In genomic region chr1:205812878-205813754, GRCh38 we compare ENCODE assay signal across 8 cellular contexts. TPM values are rescaled to one million over a fixed set of nuclear protein-coding genes. Genes with fewer than 3 reads are reported as not detected.
DNase-seq lines count a peak whose midpoint lies in the region; TF ChIP-seq lines count a peak whose summit lies in the region.

Gene SLC41A1 (minus strand): TSS chr1:205813198. CDS start chr1:205810441, 2,757 bp downstream.

- H3K4me3 ChIP-seq in NB4 (ENCODE audit: low read depth, low read length) (peak within 1 kb of the TSS; percentile 52), fibroblast of villous mesenchyme (ENCODE audit: low read depth, low read length) (peak within 1 kb of the TSS; percentile 81), stomach (peak within 1 kb of the TSS; percentile 81 to 95 (median 86))

- 0 to 1% (median 1%) methylated on average over 15 to 83 of the region's 83 CpGs for WGBS in stomach, 5 donors

- CTCF ChIA-PET in HEK293T (lab: Yijun Ruan, JAX): no interaction called here

- peak within 1 kb of the TSS; percentile 93 to 94 (median 93) for H3K27ac ChIP-seq in stomach

- H3K4me1 ChIP-seq in stomach: peaks cover 43 to 61% (median 50%) of the 10 kb centered on the region in 4 donors

- H3K36me3 ChIP-seq in stomach: peaks cover 0 to 17% (median 16%) of the 10 kb centered on the region in 4 donors

- DNase-seq in ELF-1 (ENCODE audit: low read depth, low spot score) (peak; percentile 95), HEK293T (ENCODE audit: extremely low spot score) (peak; percentile 99), NB4 (ENCODE audit: low read depth) (peak; percentile 83), SK-MEL-5 (ENCODE audit: low read depth, low spot score) (peak; percentile 89), fibroblast of villous mesenchyme (ENCODE audit: low read depth) (peak; percentile 92), neural crest cell (ENCODE audit: low read depth, low spot score) (peak; percentile 81), stomach (peak; percentile 95)
- DNase-seq in activated gamma-delta T cell treated with anti-CD3 and anti-CD28 coated beads, Interleukin-2, amount 50 U/mL, for 16 hours (ENCODE audit: low read depth): peak; percentile 83

- H3K27ac Mint-ChIP-seq in neural crest cell (ENCODE audit: unreplicated experiment): peak within 1 kb of the TSS; percentile 91

- H3K9me3 ChIP-seq in stomach: no peaks in the 10 kb centered on the region

- TF ChIP-seq POLR2A in NB4 (IDR thresholded peaks at IDR 0.05; ENCODE audit: extremely low read depth, insufficient read length) (no peak), stomach (IDR thresholded peaks at IDR 0.05) (peak in 2 of 4 donors; percentile 28 to 83)

- H3K4me3 Mint-ChIP-seq in neural crest cell: peak within 1 kb of the TSS; percentile 94

- no peaks in the 10 kb centered on the region for H3K27me3 Mint-ChIP-seq in neural crest cell (ENCODE audit: low read depth)

- TF ChIP-seq EP300 in stomach (IDR thresholded peaks at IDR 0.05): no peak

- TF ChIP-seq CTCF in NB4 (IDR thresholded peaks at IDR 0.05; ENCODE audit: low read depth, low read length) (no peak), fibroblast of villous mesenchyme (IDR thresholded peaks at IDR 0.05; ENCODE audit: insufficient read depth, low read depth, low read length) (no peak), neural crest cell (conservative IDR thresholded peaks at IDR 0.05) (no peak), stomach (IDR thresholded peaks at IDR 0.05) (no peak)

- in situ Hi-C loops in SK-MEL-5 (cut with HindIII; ENCODE audit: low pct_unique_long_range_greater_than_20kb, low sequenced_read_pairs): no loop called here

- H3K27me3 ChIP-seq in stomach: no peaks in the 10 kb centered on the region

- peaks cover 6% of the 10 kb centered on the region for H3K36me3 Mint-ChIP-seq in neural crest cell (ENCODE audit: low read depth)

- POLR2A ChIA-PET in HEK293T (lab: Yijun Ruan, JAX): interaction anchor here (0.6 kb wide), 1 partner anchor 30 kb away, joined by 4 read pairs; no protein-coding TSS in a partner anchor

- intact Hi-C loops in stomach (cut with DNase I; ENCODE audit: low total_unique reads): no loop called here

- H3K4me1 Mint-ChIP-seq in neural crest cell: peaks cover 68% of the 10 kb centered on the region

- H3K9me3 Mint-ChIP-seq in neural crest cell: no peaks in the 10 kb centered on the region

TF ChIP-seq in HEK293T, 16 proteins besides CTCF, POLR2A, EP300 and RAD21:
- no peak for TF ChIP-seq SUZ12 (IDR thresholded peaks at IDR 0.05)
- TF ChIP-seq L3MBTL2 (conservative IDR thresholded peaks at IDR 0.05): peak; percentile 68
- TF ChIP-seq BHLHE40 (IDR thresholded peaks at IDR 0.05; ENCODE audit: borderline replicate concordance): no peak
- no peak for TF ChIP-seq FOXK2 (IDR thresholded peaks at IDR 0.05)
- peak; percentile 99 for TF ChIP-seq PKNOX1 (IDR thresholded peaks at IDR 0.05)
- TF ChIP-seq FOXM1 (IDR thresholded peaks at IDR 0.05; ENCODE audit: borderline replicate concordance): peak; percentile 86
TF ChIP-seq in HEK293T: peak in this region for 3.

RNA-seq across cellular contexts. Expression of gene SLC41A1, which starts in this region (rescaled TPM):
- total RNA-seq in SK-MEL-5 (2014; rRNA removed; shearing (Covaris generic)): 9.9 and 10.3 TPM in 2 replicates
- 25.7 and 30.6 TPM in 2 replicates for polyA plus RNA-seq in SK-MEL-5 (2015; cell fraction: cytosol; rRNA removed)
- polyA plus RNA-seq in SK-MEL-5 (2015; cell fraction: nucleus; rRNA removed): 28.6 and 31.6 TPM in 2 replicates
- total RNA-seq in fibroblast of villous mesenchyme: 13.9 and 20.7 TPM in 2 replicates
- total RNA-seq in neural crest cell: 21.4 and 25.7 TPM in 2 replicates
- 10 to 100 TPM in 4 of 5 donors, 1 to 10 TPM in 1; 9.0 to 46.2 (median 24.4) TPM for total RNA-seq in stomach
- polyA plus RNA-seq in stomach: 10 to 100 TPM in 1 of 3 donors, 1 to 10 TPM in 2; 8.2 to 13.2 (median 9.0) TPM

Comparison
In these comparisons a context has a peak if more than half of its experiments do, and no peak if none do; other contexts are left out.
1. Peak in every context shown above with its lines: DNase-seq, H3K4me3 ChIP-seq and H3K27ac ChIP-seq.